ENCODE assay signal across 12 cellular contexts in the genomic region with DNA sequence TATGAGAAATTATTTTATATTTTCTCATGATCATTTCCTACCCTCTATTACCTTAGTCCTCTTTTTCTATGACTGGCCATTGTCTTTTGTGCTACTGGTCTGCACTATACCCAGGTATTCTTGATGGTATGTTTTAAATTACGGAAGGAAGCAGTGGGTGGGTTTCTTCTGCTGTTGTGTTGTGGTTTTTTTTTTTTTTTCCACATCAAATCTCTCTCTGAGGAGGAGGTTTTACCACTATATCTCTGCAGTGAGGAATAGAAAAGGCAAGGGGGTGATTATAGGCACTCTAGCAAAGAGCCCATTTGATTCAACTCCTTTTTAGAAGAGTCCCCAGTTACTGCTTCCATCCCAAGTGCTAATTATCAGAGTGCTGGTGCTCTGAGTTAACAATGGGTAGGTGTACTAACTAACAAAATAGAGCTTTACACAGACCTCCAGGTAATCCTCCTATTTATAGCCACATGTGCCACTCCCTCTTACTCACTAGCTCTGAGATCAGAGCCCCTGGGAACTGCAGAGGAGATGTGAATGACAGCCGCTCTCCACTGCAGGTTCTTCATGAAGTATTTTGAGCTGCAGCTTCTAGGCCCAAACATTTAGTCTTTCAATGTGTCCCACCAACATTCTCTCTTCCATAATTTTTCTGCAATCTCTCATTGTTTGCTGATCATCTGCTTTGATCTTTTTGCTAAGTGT.
DNase-seq lines count a peak whose midpoint lies in the region; ATAC-seq and TF ChIP-seq lines count a peak whose summit lies in the region.
"Had no signal": no experiment of that assay in that cellular context is flagged by ENCODE, and none has a peak within 500 bp of the region (broad histone marks: within the 10 kb centered on the region; RNA-seq: fewer than 3 reads in every experiment).

No MANE protein-coding gene starts in this region.

- H3K9me3 ChIP-seq in PC-3 (ENCODE audit: low read length) (no peaks in the 10 kb centered on the region), mucosa of descending colon (no peaks in the 10 kb centered on the region)
- H3K9me3 ChIP-seq: SJSA1 had no signal

- H3K79me2 ChIP-seq in PC-3 (ENCODE audit: low read length) (no peaks in the 10 kb centered on the region), mesendoderm (ENCODE audit: control insufficient read depth, insufficient read depth, low read length) (no peaks in the 10 kb centered on the region)

- H3K4ac ChIP-seq in mesendoderm (ENCODE audit: low read depth, low read length) = no peak overlapping the region

- H3F3A ChIP-seq in PC-3 (ENCODE audit: low read length, unreplicated experiment) = no peaks in the 10 kb centered on the region

- CTCF ChIA-PET in PC-3 (lab: Charles Lee) = no interaction called here

- no peaks in the 10 kb centered on the region for H3K27me3 ChIP-seq in PC-3 (ENCODE audit: low read length)
- H3K27me3 ChIP-seq in mesendoderm (ENCODE audit: insufficient read depth, low read length, poor library complexity) = no peaks in the 10 kb centered on the region
- H3K27me3 ChIP-seq: SJSA1 had no signal

- BruUV-seq in PC-3 (replicated peaks; lab: Mats Ljungman, UMichigan) = no TSS peak

- no peaks in the 10 kb centered on the region for H3K79me1 ChIP-seq in mesendoderm (ENCODE audit: low read length)

- H3K18ac ChIP-seq in mesendoderm (ENCODE audit: low read length) = no peak overlapping the region

- H3K23ac ChIP-seq in mesendoderm (ENCODE audit: low read length) = no peak overlapping the region

- no peak overlapping the region for H3K56ac ChIP-seq in mesendoderm (ENCODE audit: low read length)

- peaks cover 9% of the 10 kb centered on the region; the same call in 1 of the 2 replicates for H3K4me1 ChIP-seq in PC-3 (ENCODE audit: insufficient read depth, low read length)
- H3K4me1 ChIP-seq in mesendoderm (ENCODE audit: control insufficient read depth, low read depth, low read length) = peaks cover 6% of the 10 kb centered on the region
- H3K4me1 ChIP-seq in mucosa of descending colon (ENCODE audit: low read depth) = no peaks in the 10 kb centered on the region

- TF ChIP-seq CTCF in PC-3 (conservative IDR thresholded peaks at IDR 0.05; ENCODE audit: low read depth, low read length) = no peak
- no peak for TF ChIP-seq CTCF in mucosa of descending colon (IDR thresholded peaks at IDR 0.05)

- no peak overlapping the region for H2AFZ ChIP-seq in PC-3 (ENCODE audit: low read length)
- H2AFZ ChIP-seq: GM23248 had no signal

- H3K27ac ChIP-seq in PC-3 (ENCODE audit: low read length) = no peak overlapping the region
- no peak overlapping the region for H3K27ac ChIP-seq in mesendoderm (ENCODE audit: low read depth, low read length)
- H3K27ac ChIP-seq: GM23248, SJSA1 had no signal

- no peaks in the 10 kb centered on the region for H4K20me1 ChIP-seq in PC-3 (ENCODE audit: low read length)

- H3K36me3 ChIP-seq in PC-3 (ENCODE audit: low read depth, low read length) = no peaks in the 10 kb centered on the region
- no peaks in the 10 kb centered on the region for H3K36me3 ChIP-seq in mesendoderm (ENCODE audit: control insufficient read depth, insufficient read depth, low read length)
- no peaks in the 10 kb centered on the region for H3K36me3 ChIP-seq in mucosa of descending colon (ENCODE audit: low read depth)
- H3K36me3 ChIP-seq: SJSA1 had no signal

- H4K8ac ChIP-seq in mesendoderm (ENCODE audit: low read depth, low read length) = no peak overlapping the region

- H2AK5ac ChIP-seq in mesendoderm (ENCODE audit: low read length) = no peak overlapping the region

- no peaks in the 10 kb centered on the region for H3K9me2 ChIP-seq in PC-3 (replicated peaks; ENCODE audit: low read length)

- no peak overlapping the region for H2BK15ac ChIP-seq in mesendoderm (replicated peaks; ENCODE audit: low read depth)

- DNase-seq in NCI-H146 (lab: John Stamatoyannopoulos, UW) (peak; percentile 44), NCI-H146 treated with DMSO at 0.1 percent for 48 hours (lab: John Stamatoyannopoulos, UW; ENCODE audit: unreplicated experiment) (no peak), PC-3 (peak; percentile 33), mesendoderm (peak; percentile 60), mucosa of descending colon (no peak), hippocampal formation (lab: John Stamatoyannopoulos, UW) (no peak)
- DNase-seq: activated naive CD4-positive, alpha-beta T cell treated with Interleukin-2 at 50 U/mL for 16 hours; GM23248; NCI-H446 treated with DMSO at 0.1 percent for 48 hours had no signal

- H2BK120ac ChIP-seq in mesendoderm (ENCODE audit: low read depth, low read length) = no peak overlapping the region

- H2BK5ac ChIP-seq in mesendoderm (ENCODE audit: low read length) = no peak overlapping the region

- ATAC-seq in HG02885 (IDR thresholded peaks at IDR 0.05; ENCODE audit: poor library complexity, unreplicated experiment) = peak; percentile 56
- peak; percentile 56 for ATAC-seq in PC-3
- no peak for ATAC-seq in mucosa of descending colon
- ATAC-seq in GM21786 (IDR thresholded peaks at IDR 0.05; ENCODE audit: unreplicated experiment) = no peak

- POLR2A ChIA-PET in PC-3 (lab: Charles Lee; ENCODE audit: unreplicated experiment) = no interaction called here

- no peak overlapping the region for H3K4me3 ChIP-seq in PC-3 (ENCODE audit: low read length)
- no peak overlapping the region for H3K4me3 ChIP-seq in mesendoderm (ENCODE audit: low read length)
- H3K4me3 ChIP-seq in mucosa of descending colon = no peak overlapping the region
- H3K4me3 ChIP-seq: GM23248, SJSA1 had no signal

- H3K4me2 ChIP-seq in PC-3 (ENCODE audit: low read length) = no peak overlapping the region
- no peak overlapping the region for H3K4me2 ChIP-seq in mesendoderm (ENCODE audit: low read length)

- no CpG with 5 or more reads among the region's 2 CpGs for WGBS in mesendoderm (ENCODE audit: extremely low coverage, insufficient coverage, low lambda C conversion rate)

- H4K5ac ChIP-seq in mesendoderm (ENCODE audit: low read length) = no peak overlapping the region

- intact Hi-C loops in PC-3 (cut with micrococcal nuclease) (no loop called here), mucosa of descending colon (cut with DNase I, micrococcal nuclease) (no loop called here)

- H3K9ac ChIP-seq in PC-3 (ENCODE audit: low read length) (no peak overlapping the region), mesendoderm (ENCODE audit: low read length) (no peak overlapping the region)
- H3K9ac ChIP-seq: GM23248 had no signal

Comparison
In these comparisons a context has a peak if more than half of its experiments do, and no peak if none do; other contexts are left out.
1. DNase-seq: peak in NCI-H146 (single experiment), PC-3 (single experiment) and mesendoderm (single experiment); none in NCI-H146 treated with DMSO at 0.1 percent for 48 hours (single experiment), mucosa of descending colon (0 of 3) and hippocampal formation (0 of 2).
2. ATAC-seq: peak in HG02885 (single experiment) and PC-3 (single experiment); none in mucosa of descending colon (single experiment) and GM21786 (single experiment).